In the genomic region with DNA sequence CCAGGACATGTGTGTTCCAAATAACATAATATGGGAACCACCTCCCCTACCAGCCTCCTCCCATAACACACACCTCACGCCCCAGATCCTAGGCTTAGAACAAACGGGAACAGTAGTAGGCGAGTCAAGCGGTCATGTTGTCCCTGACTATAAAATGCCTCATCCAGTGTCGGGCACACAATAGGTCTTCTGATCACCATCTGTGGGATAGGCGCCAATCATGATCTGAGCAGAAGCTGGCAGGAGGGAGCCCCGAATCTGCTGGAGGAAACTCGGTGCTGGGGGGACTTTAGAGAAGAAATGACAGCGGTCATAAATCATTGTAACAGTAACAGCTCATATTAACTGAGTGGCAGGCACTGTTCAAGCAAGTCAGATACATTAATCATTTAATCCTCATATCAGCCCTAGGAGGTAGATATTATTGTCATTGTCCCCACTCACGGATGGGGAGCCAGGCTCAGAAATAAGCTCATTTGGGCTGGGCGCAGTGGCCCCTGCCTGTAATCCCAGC, we compare ENCODE assay signal across 1 cellular context.
TF ChIP-seq lines count a peak whose summit lies in the region.

No MANE protein-coding gene starts in this region.

TF ChIP-seq in WTC11, 78 proteins besides CTCF, POLR2A, EP300 and RAD21 (continued from another document):
- TF ChIP-seq AR (CRISPR knock-in tag; IDR thresholded peaks at IDR 0.05) = no peak
- TF ChIP-seq PRRX2 (CRISPR knock-in tag; IDR thresholded peaks at IDR 0.05) = no peak
- no peak for TF ChIP-seq GABPB1 (CRISPR knock-in tag; IDR thresholded peaks at IDR 0.05)
- TF ChIP-seq ZBTB43 (CRISPR knock-in tag; IDR thresholded peaks at IDR 0.05) = no peak
- TF ChIP-seq SMAD3 (CRISPR knock-in tag; IDR thresholded peaks at IDR 0.05; ENCODE audit: borderline replicate concordance) = no peak
- TF ChIP-seq TEAD4 (CRISPR knock-in tag; IDR thresholded peaks at IDR 0.05) = no peak
